Comparison of ENCODE assay signal across 2 cellular contexts in genomic region chr1:108679586-108680213, GRCh38.
TF ChIP-seq lines count a peak whose summit lies in the region.

No MANE protein-coding gene starts in this region.

TF ChIP-seq in HepG2, 621 proteins besides CTCF, POLR2A, EP300 and RAD21:
- 0 out of 2 replicates have a peak, but pooled peaks have one; percentile 12 for TF ChIP-seq ZNF629 (CRISPR knock-in tag; conservative IDR thresholded peaks at IDR 0.05)
- TF ChIP-seq SKI (IDR thresholded peaks at IDR 0.05; ENCODE audit: partially characterized antibody): no peak

TF ChIP-seq in WTC11, 78 proteins besides CTCF, POLR2A, EP300 and RAD21:
- TF ChIP-seq USF2 (CRISPR knock-in tag; IDR thresholded peaks at IDR 0.05) (peak; percentile 25; the same call in 1 of the 2 replicates), CBFB (CRISPR knock-in tag; IDR thresholded peaks at IDR 0.05; ENCODE audit: low read depth) (no peak)
